In genomic region chr4:148057425-148058020, GRCh38 we compare ENCODE assay signal across 10 cellular contexts.
DNase-seq lines count a peak whose midpoint lies in the region; ATAC-seq, FAIRE-seq and TF ChIP-seq lines count a peak whose summit lies in the region.
"Had no signal": no experiment of that assay in that cellular context is flagged by ENCODE, and none has a peak within 500 bp of the region (broad histone marks: within the 10 kb centered on the region; RNA-seq: fewer than 3 reads in every experiment).

No MANE protein-coding gene starts in this region.

- H3K27me3 ChIP-seq in mesendoderm (ENCODE audit: insufficient read depth, low read length, poor library complexity): no peaks in the 10 kb centered on the region
- no peaks in the 10 kb centered on the region for H3K27me3 ChIP-seq in pancreas
- H3K27me3 ChIP-seq in smooth muscle cell (ENCODE audit: low read depth): no peaks in the 10 kb centered on the region

- H3K23ac ChIP-seq in mesendoderm (ENCODE audit: low read length): no peak overlapping the region

- H3K4me1 ChIP-seq in mesendoderm (ENCODE audit: control insufficient read depth, low read depth, low read length): peaks cover 29% of the 10 kb centered on the region
- peaks cover 0 to 22% (median 9%) of the 10 kb centered on the region in 3 donors for H3K4me1 ChIP-seq in pancreas
- no peaks in the 10 kb centered on the region for H3K4me1 ChIP-seq in smooth muscle cell (ENCODE audit: low read depth)

- H2BK15ac ChIP-seq in mesendoderm (replicated peaks; ENCODE audit: low read depth): no peak overlapping the region

- no peak overlapping the region for H2BK120ac ChIP-seq in mesendoderm (ENCODE audit: low read depth, low read length)

- H3K4me2 ChIP-seq in mesendoderm (ENCODE audit: low read length): no peak overlapping the region
- no peak overlapping the region for H3K4me2 ChIP-seq in smooth muscle cell
- H3K4me2 ChIP-seq: KMS-11 had no signal

- peak overlapping the region; percentile 25 for H2AK5ac ChIP-seq in mesendoderm (ENCODE audit: low read length)

- intact Hi-C loops in pancreas (cut with DNase I): no loop called here

- H3K18ac ChIP-seq in mesendoderm (ENCODE audit: low read length): no peak overlapping the region

- H3F3A ChIP-seq in smooth muscle cell (ENCODE audit: low read depth): no peaks in the 10 kb centered on the region

- ATAC-seq in GM18909 (IDR thresholded peaks at IDR 0.05; ENCODE audit: poor library complexity, unreplicated experiment) (peak; percentile 55), GM21786 (IDR thresholded peaks at IDR 0.05; ENCODE audit: unreplicated experiment) (peak; percentile 39), HG03469 (IDR thresholded peaks at IDR 0.05; ENCODE audit: unreplicated experiment) (peak; percentile 38), pancreas (no peak)

- H3K36me3 ChIP-seq in mesendoderm (ENCODE audit: control insufficient read depth, insufficient read depth, low read length) (no peaks in the 10 kb centered on the region), pancreas (no peaks in the 10 kb centered on the region), smooth muscle cell (ENCODE audit: low read depth) (no peaks in the 10 kb centered on the region)
- H3K36me3 ChIP-seq: lower lobe of right lung had no signal

- peaks cover 11% of the 10 kb centered on the region for H4K20me1 ChIP-seq in smooth muscle cell (ENCODE audit: low read depth)

- no peak overlapping the region for H2BK5ac ChIP-seq in mesendoderm (ENCODE audit: low read length)

- TF ChIP-seq CTCF in pancreas (IDR thresholded peaks at IDR 0.05) (no peak), smooth muscle cell (IDR thresholded peaks at IDR 0.05; ENCODE audit: borderline replicate concordance, insufficient read depth, poor library complexity, severe bottlenecking) (no peak)

- no peaks in the 10 kb centered on the region for H3K79me2 ChIP-seq in mesendoderm (ENCODE audit: control insufficient read depth, insufficient read depth, low read length)
- no peaks in the 10 kb centered on the region for H3K79me2 ChIP-seq in smooth muscle cell (ENCODE audit: low read depth)

- no peaks in the 10 kb centered on the region for H3K79me1 ChIP-seq in mesendoderm (ENCODE audit: low read length)

- H3K27ac ChIP-seq in mesendoderm (ENCODE audit: low read depth, low read length): no peak overlapping the region
- no peak overlapping the region for H3K27ac ChIP-seq in pancreas
- no peak overlapping the region for H3K27ac ChIP-seq in smooth muscle cell (ENCODE audit: low read depth)
- H3K27ac ChIP-seq: epithelial cell of prostate, KMS-11, lower lobe of right lung had no signal

- no peak overlapping the region for H3K9ac ChIP-seq in mesendoderm (ENCODE audit: low read length)
- no peak overlapping the region for H3K9ac ChIP-seq in smooth muscle cell (ENCODE audit: low read depth)
- H3K9ac ChIP-seq: KMS-11 had no signal

- DNase-seq in mesendoderm (no peak), pancreas (no peak), AG08395 (ENCODE audit: low spot score) (no peak), smooth muscle cell (lab: John Stamatoyannopoulos, UW; ENCODE audit: unreplicated experiment) (no peak)

- H3K4me3 ChIP-seq in mesendoderm (ENCODE audit: low read length) (no peak overlapping the region), pancreas (no peak overlapping the region), smooth muscle cell (no peak overlapping the region)
- H3K4me3 ChIP-seq: lower lobe of right lung had no signal

- no peak overlapping the region for H4K8ac ChIP-seq in mesendoderm (ENCODE audit: low read depth, low read length)

- WGBS in mesendoderm (ENCODE audit: extremely low coverage, insufficient coverage, low lambda C conversion rate): no CpG with 5 or more reads among the region's 10 CpGs
- 90 to 94% methylated on average over 10 of the region's 10 CpGs for WGBS in pancreas, 2 donors
- WGBS in smooth muscle cell (ENCODE audit: low lambda C conversion rate): 96% methylated on average over 10 of the region's 10 CpGs

- no peak overlapping the region for H2AFZ ChIP-seq in smooth muscle cell (ENCODE audit: low read depth)

- no peaks in the 10 kb centered on the region for H3K9me3 ChIP-seq in pancreas
- H3K9me3 ChIP-seq in smooth muscle cell (replicated peaks; ENCODE audit: low read depth): no peaks in the 10 kb centered on the region
- H3K9me3 ChIP-seq: lower lobe of right lung had no signal

- H3K4ac ChIP-seq in mesendoderm (ENCODE audit: low read depth, low read length): no peak overlapping the region

- FAIRE-seq in pancreas (lab: Jason Lieb, UNC): no peak

- no peak overlapping the region for H4K5ac ChIP-seq in mesendoderm (ENCODE audit: low read length)

- H3K56ac ChIP-seq in mesendoderm (ENCODE audit: low read length): no peak overlapping the region

Comparison
In these comparisons a context has a peak if more than half of its experiments do, and no peak if none do; other contexts are left out.
1. ATAC-seq: peak in GM18909 (single experiment), GM21786 (single experiment) and HG03469 (single experiment); none in pancreas (0 of 4).